ENCODE assay signal across 8 cellular contexts in the genomic region with DNA sequence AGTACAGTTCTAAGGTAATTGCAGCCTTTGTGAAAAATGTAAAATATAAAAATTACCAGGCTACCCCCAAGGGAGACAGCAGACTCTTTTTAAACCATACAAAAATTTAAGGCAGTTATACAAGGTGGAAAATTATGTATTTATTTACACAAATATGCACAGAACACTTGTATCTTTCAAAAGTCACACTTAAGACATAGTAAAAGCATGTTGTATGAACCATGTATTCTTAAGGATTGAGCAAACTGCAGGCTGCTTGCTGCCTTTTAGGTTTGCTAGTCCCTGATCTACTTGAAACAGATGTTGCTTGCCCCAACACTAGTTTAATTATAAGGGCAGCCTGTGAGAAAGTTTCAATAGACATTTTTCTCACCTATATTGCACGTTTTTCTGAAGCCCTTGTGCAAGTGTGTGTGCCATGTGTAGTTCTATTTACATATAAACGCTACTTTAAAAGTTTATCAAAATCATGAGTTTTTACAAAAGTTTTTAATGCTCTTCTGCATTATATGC.
DNase-seq lines count a peak whose midpoint lies in the region; ATAC-seq and TF ChIP-seq lines count a peak whose summit lies in the region.

No MANE protein-coding gene starts in this region.

- H3K27me3 ChIP-seq in right atrium auricular region = no peaks in the 10 kb centered on the region
- no peaks in the 10 kb centered on the region for H3K27me3 ChIP-seq in adipocyte (replicated peaks; ENCODE audit: control insufficient read depth, insufficient read depth, low read length)
- no peaks in the 10 kb centered on the region for H3K27me3 ChIP-seq in liver (ENCODE audit: control insufficient read depth in 4 of 4, insufficient read depth in 4 of 4, low read length in 3 of 4)
- no peaks in the 10 kb centered on the region for H3K27me3 ChIP-seq in aorta (ENCODE audit: control insufficient read depth in 1 of 2, insufficient read depth in 2 of 2, low read length in 1 of 2)

- DNase-seq in right atrium auricular region (ENCODE audit: low spot score) = no peak
- DNase-seq in Right ventricle myocardium inferior (ENCODE audit: missing footprints) = no peak
- DNase-seq in adipocyte (ENCODE audit: low read depth) = peak; percentile 20
- DNase-seq in aorta = no peak
- DNase-seq in NCI-H128 (lab: John Stamatoyannopoulos, UW; ENCODE audit: unreplicated experiment) = no peak
- DNase-seq in occipital lobe (lab: John Stamatoyannopoulos, UW) = no peak

- H3K4me1 ChIP-seq in right atrium auricular region (peaks cover 0 to 29% of the 10 kb centered on the region in 2 donors), adipocyte (ENCODE audit: control insufficient read depth, insufficient read depth, low read length) (peaks cover 48% of the 10 kb centered on the region), liver (ENCODE audit: control insufficient read depth in 4 of 4, insufficient read depth in 4 of 4, low read length in 3 of 4) (peaks cover 4 to 65% (median 41%) of the 10 kb centered on the region in 4 donors), aorta (ENCODE audit: control insufficient read depth in 1 of 2, insufficient read depth in 2 of 2, low read length in 2 of 2) (no peaks in the 10 kb centered on the region)

- WGBS in liver = 14% methylated on average over 2 of the region's 2 CpGs
- 35 to 36% methylated on average over 2 of the region's 2 CpGs for WGBS in aorta, 2 donors

- H3K9ac ChIP-seq in adipocyte (ENCODE audit: low read length) = peak overlapping the region; percentile 99
- peak overlapping the region; percentile 97 to 99 for H3K9ac ChIP-seq in liver (ENCODE audit: low read depth in 1 of 2, low read length in 2 of 2)

- H3K36me3 ChIP-seq in right atrium auricular region (no peaks in the 10 kb centered on the region), adipocyte (ENCODE audit: control insufficient read depth, insufficient read depth, low read length, severe bottlenecking) (peaks cover 22% of the 10 kb centered on the region), liver (ENCODE audit: control insufficient read depth in 4 of 4, insufficient read depth in 3 of 4, low read depth in 1 of 4, low read length in 3 of 4) (peaks cover 0 to 4% (median 1%) of the 10 kb centered on the region in 4 donors), aorta (ENCODE audit: control insufficient read depth in 1 of 2, insufficient read depth in 2 of 2, low read length in 1 of 2) (no peaks in the 10 kb centered on the region)

- TF ChIP-seq CTCF in right atrium auricular region (IDR thresholded peaks at IDR 0.05) (no peak), liver (IDR thresholded peaks at IDR 0.05; ENCODE audit: low read depth, low read length, missing input control) (no peak)

- intact Hi-C loops in Right ventricle myocardium inferior (cut with DNase I) (loop anchor here (2.0 to 10.0 kb wide), 2 partner anchors 73 to 405 kb away; a partner anchor contains a TSS), aorta (cut with DNase I) (loop anchor here in 1 of 2 donors (10.0 kb wide), 1 partner anchor 75 kb away; a partner anchor contains a TSS)

- H3K9me3 ChIP-seq in right atrium auricular region (no peaks in the 10 kb centered on the region), adipocyte (ENCODE audit: control insufficient read depth, low read length) (no peaks in the 10 kb centered on the region), liver (ENCODE audit: control insufficient read depth in 4 of 4, low read length in 3 of 4) (no peaks in the 10 kb centered on the region), aorta (ENCODE audit: control insufficient read depth, low read length) (no peaks in the 10 kb centered on the region)

- TF ChIP-seq RAD21 in liver (IDR thresholded peaks at IDR 0.05) = no peak

- H3K27ac ChIP-seq in right atrium auricular region (peak overlapping the region; percentile 93 to 96), liver (ENCODE audit: low read depth in 1 of 2, low read length in 2 of 2) (peak overlapping the region; percentile 95 to 96), aorta (ENCODE audit: low read depth in 1 of 2, low read length in 2 of 2) (no peak overlapping the region)

- peak overlapping the region; percentile 74 to 76 for H3K4me3 ChIP-seq in right atrium auricular region
- H3K4me3 ChIP-seq in adipocyte (ENCODE audit: low read length) = peak overlapping the region; percentile 99
- peak overlapping the region; percentile 70 to 99 (median 94) for H3K4me3 ChIP-seq in liver (ENCODE audit: low read depth in 1 of 3, low read length in 3 of 3)
- peak overlapping the region; percentile 45 to 79 for H3K4me3 ChIP-seq in aorta (ENCODE audit: low read length in 2 of 2)

- ATAC-seq in Right ventricle myocardium inferior (no peak), aorta (ENCODE audit: low FRiP score) (no peak), HG03460 (IDR thresholded peaks at IDR 0.05; ENCODE audit: unreplicated experiment) (no peak)

TF ChIP-seq in liver, 16 proteins besides CTCF, POLR2A, EP300 and RAD21:
- TF ChIP-seq, protein P1, sequence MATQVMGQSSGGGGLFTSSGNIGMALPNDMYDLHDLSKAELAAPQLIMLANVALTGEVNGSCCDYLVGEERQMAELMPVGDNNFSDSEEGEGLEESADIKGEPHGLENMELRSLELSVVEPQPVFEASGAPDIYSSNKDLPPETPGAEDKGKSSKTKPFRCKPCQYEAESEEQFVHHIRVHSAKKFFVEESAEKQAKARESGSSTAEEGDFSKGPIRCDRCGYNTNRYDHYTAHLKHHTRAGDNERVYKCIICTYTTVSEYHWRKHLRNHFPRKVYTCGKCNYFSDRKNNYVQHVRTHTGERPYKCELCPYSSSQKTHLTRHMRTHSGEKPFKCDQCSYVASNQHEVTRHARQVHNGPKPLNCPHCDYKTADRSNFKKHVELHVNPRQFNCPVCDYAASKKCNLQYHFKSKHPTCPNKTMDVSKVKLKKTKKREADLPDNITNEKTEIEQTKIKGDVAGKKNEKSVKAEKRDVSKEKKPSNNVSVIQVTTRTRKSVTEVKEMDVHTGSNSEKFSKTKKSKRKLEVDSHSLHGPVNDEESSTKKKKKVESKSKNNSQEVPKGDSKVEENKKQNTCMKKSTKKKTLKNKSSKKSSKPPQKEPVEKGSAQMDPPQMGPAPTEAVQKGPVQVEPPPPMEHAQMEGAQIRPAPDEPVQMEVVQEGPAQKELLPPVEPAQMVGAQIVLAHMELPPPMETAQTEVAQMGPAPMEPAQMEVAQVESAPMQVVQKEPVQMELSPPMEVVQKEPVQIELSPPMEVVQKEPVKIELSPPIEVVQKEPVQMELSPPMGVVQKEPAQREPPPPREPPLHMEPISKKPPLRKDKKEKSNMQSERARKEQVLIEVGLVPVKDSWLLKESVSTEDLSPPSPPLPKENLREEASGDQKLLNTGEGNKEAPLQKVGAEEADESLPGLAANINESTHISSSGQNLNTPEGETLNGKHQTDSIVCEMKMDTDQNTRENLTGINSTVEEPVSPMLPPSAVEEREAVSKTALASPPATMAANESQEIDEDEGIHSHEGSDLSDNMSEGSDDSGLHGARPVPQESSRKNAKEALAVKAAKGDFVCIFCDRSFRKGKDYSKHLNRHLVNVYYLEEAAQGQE (IDR thresholded peaks at IDR 0.05) = no peak
- TF ChIP-seq FOXA2 (IDR thresholded peaks at IDR 0.05) (no peak), SP1 (IDR thresholded peaks at IDR 0.05) (no peak), HNF4G (IDR thresholded peaks at IDR 0.05) (no peak), JUND (IDR thresholded peaks at IDR 0.05) (no peak), GABPA (IDR thresholded peaks at IDR 0.05 in 1 of 2, conservative IDR thresholded peaks at IDR 0.05 in 1 of 2) (no peak), NR2F2 (IDR thresholded peaks at IDR 0.05) (no peak), RXRA (IDR thresholded peaks at IDR 0.05) (no peak), FOXA1 (IDR thresholded peaks at IDR 0.05) (no peak), EGR1 (IDR thresholded peaks at IDR 0.05; ENCODE audit: low read depth in 2 of 2) (no peak), HNF4A (conservative IDR thresholded peaks at IDR 0.05) (no peak), TAF1 (conservative IDR thresholded peaks at IDR 0.05) (no peak), YY1 (IDR thresholded peaks at IDR 0.05) (no peak)
- TF ChIP-seq, protein P2, sequence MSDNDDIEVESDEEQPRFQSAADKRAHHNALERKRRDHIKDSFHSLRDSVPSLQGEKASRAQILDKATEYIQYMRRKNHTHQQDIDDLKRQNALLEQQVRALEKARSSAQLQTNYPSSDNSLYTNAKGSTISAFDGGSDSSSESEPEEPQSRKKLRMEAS (IDR thresholded peaks at IDR 0.05) = no peak
- TF ChIP-seq, protein P3, sequence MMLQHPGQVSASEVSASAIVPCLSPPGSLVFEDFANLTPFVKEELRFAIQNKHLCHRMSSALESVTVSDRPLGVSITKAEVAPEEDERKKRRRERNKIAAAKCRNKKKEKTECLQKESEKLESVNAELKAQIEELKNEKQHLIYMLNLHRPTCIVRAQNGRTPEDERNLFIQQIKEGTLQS (IDR thresholded peaks at IDR 0.05) = no peak
- TF ChIP-seq, protein P4, sequence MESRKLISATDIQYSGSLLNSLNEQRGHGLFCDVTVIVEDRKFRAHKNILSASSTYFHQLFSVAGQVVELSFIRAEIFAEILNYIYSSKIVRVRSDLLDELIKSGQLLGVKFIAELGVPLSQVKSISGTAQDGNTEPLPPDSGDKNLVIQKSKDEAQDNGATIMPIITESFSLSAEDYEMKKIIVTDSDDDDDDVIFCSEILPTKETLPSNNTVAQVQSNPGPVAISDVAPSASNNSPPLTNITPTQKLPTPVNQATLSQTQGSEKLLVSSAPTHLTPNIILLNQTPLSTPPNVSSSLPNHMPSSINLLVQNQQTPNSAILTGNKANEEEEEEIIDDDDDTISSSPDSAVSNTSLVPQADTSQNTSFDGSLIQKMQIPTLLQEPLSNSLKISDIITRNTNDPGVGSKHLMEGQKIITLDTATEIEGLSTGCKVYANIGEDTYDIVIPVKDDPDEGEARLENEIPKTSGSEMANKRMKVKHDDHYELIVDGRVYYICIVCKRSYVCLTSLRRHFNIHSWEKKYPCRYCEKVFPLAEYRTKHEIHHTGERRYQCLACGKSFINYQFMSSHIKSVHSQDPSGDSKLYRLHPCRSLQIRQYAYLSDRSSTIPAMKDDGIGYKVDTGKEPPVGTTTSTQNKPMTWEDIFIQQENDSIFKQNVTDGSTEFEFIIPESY (IDR thresholded peaks at IDR 0.05) = no peak
TF ChIP-seq in liver: peak in this region for 0.

Comparison
In these comparisons a context has a peak if more than half of its experiments do, and no peak if none do; other contexts are left out.
1. H3K27ac ChIP-seq: peak in right atrium auricular region (2 of 2) and liver (2 of 2); none in aorta (0 of 2).
2. Peak in every context shown above with its lines, with median percentiles within 50 percentile points of each other: H3K4me3 ChIP-seq.